Comparison of ENCODE assay signal across 20 cellular contexts in genomic region chr7:37590824-37591223, GRCh38.
"Had no signal": no experiment of that assay in that cellular context is flagged by ENCODE, and none has a peak within 500 bp of the region (broad histone marks: within the 10 kb centered on the region; RNA-seq: fewer than 3 reads in every experiment).

No MANE protein-coding gene starts in this region.

- H3K27ac ChIP-seq: foreskin keratinocyte, hepatocyte, neural progenitor cell, ovary, right atrium auricular region, suprapubic skin, thyroid gland, upper lobe of left lung, uterus had no signal

- ATAC-seq: foreskin keratinocyte; left colon; left ventricle myocardium superior; natural killer cell treated with Interleukin-12 subunit alpha and Interleukin-12 subunit beta and Interleukin-15 and Interleukin-18, amount 100 ng/mL, for 72 hours; stimulated activated naive CD8-positive, alpha-beta T cell treated with anti-CD3 and anti-CD28 coated beads, Interleukin-15, Interleukin-2, amounts not matched to agents 100 U/mL and 50 U/mL, for 24 hours had no signal

- H3K4me1 ChIP-seq: foreskin keratinocyte, neural progenitor cell, right atrium auricular region, suprapubic skin, upper lobe of left lung, uterus had no signal

- DNase-seq: dermis blood vessel endothelial cell; foreskin keratinocyte; left colon; left ventricle myocardium superior; mesenchymal stem cell; midbrain; nucleus accumbens; ovary; stimulated activated CD4-positive, alpha-beta T cell treated with anti-CD3 and anti-CD28 coated beads, Interleukin-2, amount 100 ng/mL, for 48 hours; stimulated activated naive CD8-positive, alpha-beta T cell treated with anti-CD3 and anti-CD28 coated beads, Interleukin-15, Interleukin-2, amounts not matched to agents 100 U/mL and 50 U/mL, for 24 hours; thyroid gland; upper lobe of left lung; uterus had no signal

- H3K79me2 ChIP-seq: hepatocyte had no signal

- H3K4me2 ChIP-seq: hepatocyte, neural progenitor cell, smooth muscle cell had no signal

- H2AFZ ChIP-seq: hepatocyte, neural progenitor cell had no signal

- H3K9me3 ChIP-seq: ovary, suprapubic skin, thyroid gland, upper lobe of left lung, uterus had no signal

- H3K4me3 ChIP-seq: hepatocyte, lung, neural progenitor cell, ovary, right atrium auricular region, smooth muscle cell, suprapubic skin, thyroid gland, upper lobe of left lung, uterus had no signal

- H3K9ac ChIP-seq: neural progenitor cell had no signal

- H3K27me3 ChIP-seq: foreskin keratinocyte, hepatocyte, neural progenitor cell, ovary, right atrium auricular region, suprapubic skin, thyroid gland, upper lobe of left lung, uterus had no signal

- H3K36me3 ChIP-seq: neural progenitor cell, ovary, right atrium auricular region, suprapubic skin, thyroid gland, upper lobe of left lung, uterus had no signal
